Comparison of ENCODE assay signal across 1 cellular context in the genomic region with DNA sequence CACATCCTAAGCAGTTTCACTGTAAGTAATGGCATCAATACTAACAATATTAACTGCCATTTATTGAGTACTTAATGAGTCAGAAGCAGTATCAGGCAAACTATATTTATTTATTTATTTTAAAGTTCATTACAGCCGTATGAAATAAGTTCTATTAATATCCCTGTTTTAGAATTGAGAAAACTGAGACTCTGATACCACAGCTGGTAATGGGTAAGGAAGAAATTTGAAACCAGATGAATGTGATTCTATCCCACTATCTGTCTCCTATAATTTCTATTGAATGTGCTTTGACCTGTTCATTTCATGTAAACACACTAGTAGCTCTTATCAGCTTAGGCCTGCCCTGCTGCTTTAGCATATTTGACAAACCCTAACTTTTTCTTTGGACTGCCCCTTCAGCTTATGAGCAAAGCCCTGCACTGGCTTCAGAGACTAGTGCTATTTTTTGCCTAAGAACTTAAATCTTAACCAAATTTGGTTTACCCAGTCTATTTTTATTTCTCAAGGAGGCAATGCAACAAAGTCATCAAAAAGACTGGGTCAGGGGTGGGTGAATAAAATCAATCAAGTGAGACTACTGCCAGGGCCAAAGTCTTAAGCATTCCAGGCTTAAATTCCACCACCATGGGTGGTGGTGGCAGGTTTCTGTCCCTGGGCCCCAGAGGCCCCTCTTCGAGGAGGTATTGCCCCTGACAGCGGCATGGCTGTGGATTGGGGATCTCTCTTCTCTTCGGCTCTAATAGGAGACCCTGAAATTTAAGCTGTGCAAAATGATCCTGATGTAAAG.
TF ChIP-seq lines count a peak whose summit lies in the region.

No MANE protein-coding gene starts in this region.

TF ChIP-seq in endothelial cell of umbilical vein, 7 proteins besides CTCF, POLR2A, EP300 and RAD21:
- no peak for TF ChIP-seq EZH2 (IDR thresholded peaks at IDR 0.05; ENCODE audit: borderline replicate concordance, low read depth, low read length, severe bottlenecking)
- no peak for TF ChIP-seq MYC (IDR thresholded peaks at IDR 0.05; ENCODE audit: low read depth, low read length)
- no peak for TF ChIP-seq FOS (IDR thresholded peaks at IDR 0.05; ENCODE audit: borderline replicate concordance, insufficient read depth, low read length)
- TF ChIP-seq JUN (IDR thresholded peaks at IDR 0.05; ENCODE audit: borderline replicate concordance, insufficient read depth, insufficient read length, low read depth): no peak
- TF ChIP-seq, protein P1, sequence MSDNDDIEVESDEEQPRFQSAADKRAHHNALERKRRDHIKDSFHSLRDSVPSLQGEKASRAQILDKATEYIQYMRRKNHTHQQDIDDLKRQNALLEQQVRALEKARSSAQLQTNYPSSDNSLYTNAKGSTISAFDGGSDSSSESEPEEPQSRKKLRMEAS (IDR thresholded peaks at IDR 0.05; ENCODE audit: insufficient read depth, insufficient read length): no peak
- no peak for TF ChIP-seq GATA2 (IDR thresholded peaks at IDR 0.05; ENCODE audit: insufficient read depth, insufficient read length, low read depth, low read length)
- TF ChIP-seq POLR2AphosphoS5 (IDR thresholded peaks at IDR 0.05; ENCODE audit: insufficient read depth, low read depth, low read length): no peak
TF ChIP-seq in endothelial cell of umbilical vein: peak in this region for 0.
